In genomic region chr7:74092964-74093339, GRCh38 we compare ENCODE assay signal across 9 cellular contexts. TPM values are rescaled to one million over a fixed set of nuclear protein-coding genes. Genes with fewer than 3 reads are reported as not detected.
DNase-seq lines count a peak whose midpoint lies in the region; ATAC-seq, FAIRE-seq and TF ChIP-seq lines count a peak whose summit lies in the region.
"Had no signal": no experiment of that assay in that cellular context is flagged by ENCODE, and none has a peak within 500 bp of the region (broad histone marks: within the 10 kb centered on the region; RNA-seq: fewer than 3 reads in every experiment).

No MANE protein-coding gene starts in this region.

- no peaks in the 10 kb centered on the region for H3K9me3 ChIP-seq in Loucy (ENCODE audit: insufficient read depth, low read depth, low read length)
- H3K9me3 ChIP-seq in effector memory CD4-positive, alpha-beta T cell (ENCODE audit: control insufficient read depth, low read length), result no peaks in the 10 kb centered on the region

- no peak overlapping the region for H2AFZ ChIP-seq in Loucy (ENCODE audit: low read length)

- H3K4me1 ChIP-seq in Loucy (ENCODE audit: insufficient read depth, low read length, poor library complexity, severe bottlenecking), result peaks cover 31% of the 10 kb centered on the region
- peaks cover 18% of the 10 kb centered on the region for H3K4me1 ChIP-seq in effector memory CD4-positive, alpha-beta T cell (ENCODE audit: control insufficient read depth, insufficient read depth, low read length, poor library complexity, severe bottlenecking)

- TF ChIP-seq POLR2A in GM12891 (IDR thresholded peaks at IDR 0.05; ENCODE audit: low read depth, low read length), result peak; percentile 45

- no peaks in the 10 kb centered on the region for H4K20me1 ChIP-seq in Loucy (ENCODE audit: insufficient read depth, low read length, poor library complexity, severe bottlenecking)

- intact Hi-C loops in posterior vena cava (cut with DNase I), result no loop called here

- TF ChIP-seq CTCF in Loucy (conservative IDR thresholded peaks at IDR 0.05; ENCODE audit: low read length), result no peak

- H3K4me3 ChIP-seq in Loucy (ENCODE audit: low read length, poor library complexity, severe bottlenecking), result peak overlapping the region; percentile 82
- no peak overlapping the region for H3K4me3 ChIP-seq in effector memory CD4-positive, alpha-beta T cell (ENCODE audit: insufficient read depth, low read depth, low read length, poor library complexity, severe bottlenecking)

- H3K36me3 ChIP-seq in Loucy (ENCODE audit: insufficient read depth, low read length), result peaks cover 5% of the 10 kb centered on the region; the same call in 1 of the 2 replicates
- peaks cover 4% of the 10 kb centered on the region for H3K36me3 ChIP-seq in effector memory CD4-positive, alpha-beta T cell (ENCODE audit: control insufficient read depth, insufficient read depth, low read length)

- peak overlapping the region; percentile 77 for H3K4me2 ChIP-seq in Loucy (ENCODE audit: low read depth, low read length, poor library complexity, severe bottlenecking)

- H3K27ac ChIP-seq in effector memory CD4-positive, alpha-beta T cell (ENCODE audit: insufficient read depth, low read length, poor library complexity, severe bottlenecking), result peak overlapping the region; percentile 69

- H3K9me2 ChIP-seq in Loucy (replicated peaks; ENCODE audit: low read depth, low read length), result no peaks in the 10 kb centered on the region

- no peaks in the 10 kb centered on the region for H3K27me3 ChIP-seq in Loucy (ENCODE audit: insufficient read depth, low read length, poor library complexity, severe bottlenecking)
- H3K27me3 ChIP-seq in effector memory CD4-positive, alpha-beta T cell (replicated peaks; ENCODE audit: control insufficient read depth, insufficient read depth, low read length, poor library complexity, severe bottlenecking), result no peaks in the 10 kb centered on the region

- DNase-seq in GM12891 (ENCODE audit: insufficient read length, low spot score) (peak; percentile 70), posterior vena cava (ENCODE audit: low spot score) (peak; percentile 88), activated gamma-delta T cell treated with Interleukin-2 at 50 U/mL for 16 hours (no peak), occipital lobe (lab: John Stamatoyannopoulos, UW) (no peak)
- no peak for DNase-seq in effector memory CD4-positive, alpha-beta T cell
- DNase-seq in stimulated activated CD4-positive, alpha-beta T cell treated with anti-CD3 and anti-CD28 coated beads, Interleukin-2, amount 100 ng/mL, for 24 hours, result no peak

- peak; percentile 91 for FAIRE-seq in GM12891 (lab: Jason Lieb, UNC)
- FAIRE-seq: keratinocyte had no signal

- peaks cover 17% of the 10 kb centered on the region; the same call in 1 of the 2 replicates for H3K79me2 ChIP-seq in Loucy (ENCODE audit: insufficient read depth, low read length)

- ATAC-seq in GM21619 (IDR thresholded peaks at IDR 0.05; ENCODE audit: unreplicated experiment), result peak; percentile 64

- H3K9ac ChIP-seq in Loucy (ENCODE audit: low read depth, low read length, poor library complexity, severe bottlenecking), result peak overlapping the region; percentile 82

- H3F3A ChIP-seq in Loucy (ENCODE audit: low read depth), result peaks cover 12% of the 10 kb centered on the region

TF ChIP-seq in GM12891, 5 proteins besides CTCF, POLR2A, EP300 and RAD21:
- peak; percentile 76 for TF ChIP-seq SPI1 (IDR thresholded peaks at IDR 0.05; ENCODE audit: low read depth, low read length)
- peak; percentile 61; the same call in 1 of the 2 replicates for TF ChIP-seq POLR2AphosphoS5 (IDR thresholded peaks at IDR 0.05; ENCODE audit: low read depth, low read length)
- TF ChIP-seq PAX5 (IDR thresholded peaks at IDR 0.05; ENCODE audit: insufficient read depth, low read length, severe bottlenecking), result no peak
- TF ChIP-seq POU2F2 (IDR thresholded peaks at IDR 0.05; ENCODE audit: low read depth, low read length), result no peak
- peak; percentile 62 for TF ChIP-seq TAF1 (IDR thresholded peaks at IDR 0.05; ENCODE audit: low read depth, low read length)

RNA-seq across cellular contexts. Expression of gene LIMK1, which starts 9.3 kb away (rescaled TPM):
- 29.8 TPM for polyA plus RNA-seq in GM12891 (2012; ENCODE audit: low read depth, missing spikeins)
- 10 to 100 TPM; 19.4 to 22.3 TPM for total RNA-seq in posterior vena cava
- total RNA-seq in occipital lobe, result 14.5 TPM

Comparison
In these comparisons a context has a peak if more than half of its experiments do, and no peak if none do; other contexts are left out.
1. DNase-seq: peak in GM12891 (single experiment) and posterior vena cava (single experiment); none in effector memory CD4-positive, alpha-beta T cell (0 of 3), activated gamma-delta T cell treated with Interleukin-2 at 50 U/mL for 16 hours (single experiment), stimulated activated CD4-positive, alpha-beta T cell treated with anti-CD3 and anti-CD28 coated beads, Interleukin-2, amount 100 ng/mL, for 24 hours (0 of 2) and occipital lobe (single experiment).